ENCODE assay signal across 8 cellular contexts in genomic region chr7:95396136-95397032, GRCh38. TPM values are rescaled to one million over a fixed set of nuclear protein-coding genes. Genes with fewer than 3 reads are reported as not detected.
DNase-seq lines count a peak whose midpoint lies in the region; ATAC-seq and TF ChIP-seq lines count a peak whose summit lies in the region.

TSS of gene PON3 (minus strand) at chr7:95396375. CDS start at chr7:95396350, 25 bp downstream.

- DNase-seq in GM06990 (ENCODE audit: extremely low read depth, insufficient read length) = peak; percentile 60
- no peak for DNase-seq in astrocyte of the cerebellum (ENCODE audit: low read depth)
- peak; percentile 50 to 88 for DNase-seq in left lung
- DNase-seq in tibial artery = no peak
- no peak for DNase-seq in AML-193 (lab: John Stamatoyannopoulos, UW)
- DNase-seq in stimulated activated naive CD4-positive, alpha-beta T cell treated with Interleukin-2 at 50 U/mL for 16 hours (lab: John Stamatoyannopoulos, UW) = no peak

- peak within 1 kb of the TSS; percentile 19 for H3K9ac ChIP-seq in HUES6 (ENCODE audit: low read length)

- no peaks in the 10 kb centered on the region for H3K4me1 ChIP-seq in HUES6 (ENCODE audit: control insufficient read depth, insufficient read depth, low read length)
- H3K4me1 ChIP-seq in left lung = peaks cover 0 to 3% of the 10 kb centered on the region in 2 donors
- peaks cover 0 to 7% (median 3%) of the 10 kb centered on the region in 4 donors for H3K4me1 ChIP-seq in tibial artery

- no peak for TF ChIP-seq CTCF in GM06990 (IDR thresholded peaks at IDR 0.05; ENCODE audit: insufficient read depth, low read length, poor library complexity, severe bottlenecking)
- TF ChIP-seq CTCF in astrocyte of the cerebellum (IDR thresholded peaks at IDR 0.05; ENCODE audit: low read depth, low read length, missing control alignments) = no peak
- TF ChIP-seq CTCF in left lung (IDR thresholded peaks at IDR 0.05) = peak; percentile 19 to 29
- TF ChIP-seq CTCF in tibial artery (IDR thresholded peaks at IDR 0.05) = no peak

- ATAC-seq in left lung (peak; percentile 97), GM21528 (IDR thresholded peaks at IDR 0.05; ENCODE audit: low FRiP score, unreplicated experiment) (no peak)

- H3K27me3 ChIP-seq in GM06990 (replicated peaks; ENCODE audit: control insufficient read depth, insufficient read depth, low read length) = no peaks in the 10 kb centered on the region
- H3K27me3 ChIP-seq in HUES6 (ENCODE audit: control insufficient read depth, insufficient read depth, low read length) = peaks cover 12% of the 10 kb centered on the region; the same call in 1 of the 2 replicates
- peaks cover 0 to 29% of the 10 kb centered on the region in 2 donors for H3K27me3 ChIP-seq in left lung
- peaks cover 0 to 23% of the 10 kb centered on the region in 2 donors for H3K27me3 ChIP-seq in tibial artery

- intact Hi-C loops in left lung (cut with DNase I) = no loop called here
- intact Hi-C loops in tibial artery (cut with DNase I; ENCODE audit: low total_unique reads) = no loop called here

- H3K27ac ChIP-seq in HUES6 (ENCODE audit: low read depth, low read length) (no peak within 1 kb of the TSS), left lung (peak within 1 kb of the TSS; percentile 41 to 73), tibial artery (no peak within 1 kb of the TSS)

- H3K36me3 ChIP-seq in GM06990 (ENCODE audit: control insufficient read depth, insufficient read depth, low read length) (no peaks in the 10 kb centered on the region), HUES6 (ENCODE audit: control insufficient read depth, insufficient read depth, low read length) (no peaks in the 10 kb centered on the region), left lung (no peaks in the 10 kb centered on the region), tibial artery (no peaks in the 10 kb centered on the region)

- H3K9me3 ChIP-seq in HUES6 (ENCODE audit: control insufficient read depth, insufficient read depth, low read depth, low read length) (no peaks in the 10 kb centered on the region), left lung (no peaks in the 10 kb centered on the region), tibial artery (no peaks in the 10 kb centered on the region)

- no peak within 1 kb of the TSS for H3K4me3 ChIP-seq in GM06990 (replicated peaks; ENCODE audit: low read depth, low read length)
- H3K4me3 ChIP-seq in HUES6 (ENCODE audit: low read depth, low read length) = peak within 1 kb of the TSS; percentile 60
- H3K4me3 ChIP-seq in astrocyte of the cerebellum (ENCODE audit: low read depth, low read length) = peak within 1 kb of the TSS; percentile 9
- H3K4me3 ChIP-seq in left lung = peak within 1 kb of the TSS; percentile 40 to 44
- peak within 1 kb of the TSS; percentile 32 to 51 for H3K4me3 ChIP-seq in tibial artery

- in situ Hi-C loops in astrocyte of the cerebellum (cut with HindIII; ENCODE audit: low sequenced_read_pairs) = no loop called here

RNA-seq across cellular contexts. Expression of gene PON3, which starts in this region (rescaled TPM):
- 10 to 100 TPM; 19.7 to 49.3 TPM for total RNA-seq in left lung

Comparison
In these comparisons a context has a peak if more than half of its experiments do, and no peak if none do; other contexts are left out.
1. DNase-seq: peak in GM06990 (single experiment) and left lung (2 of 2); none in astrocyte of the cerebellum (single experiment), tibial artery (0 of 2), AML-193 (0 of 2) and stimulated activated naive CD4-positive, alpha-beta T cell treated with Interleukin-2 at 50 U/mL for 16 hours (single experiment).
2. CTCF ChIP-seq: peak in left lung (2 of 2); none in GM06990 (single experiment), astrocyte of the cerebellum (single experiment) and tibial artery (0 of 2).
3. H3K27ac ChIP-seq: peak in left lung (2 of 2); none in HUES6 (single experiment) and tibial artery (0 of 2).